12 cellular contexts compared by ENCODE assay signal in genomic region chr6:83962592-83962991, GRCh38.
DNase-seq lines count a peak whose midpoint lies in the region; ATAC-seq, FAIRE-seq and TF ChIP-seq lines count a peak whose summit lies in the region.
"Had no signal": no experiment of that assay in that cellular context is flagged by ENCODE, and none has a peak within 500 bp of the region (broad histone marks: within the 10 kb centered on the region; RNA-seq: fewer than 3 reads in every experiment).

No MANE protein-coding gene starts in this region.

- H3K79me2 ChIP-seq in GM12878 (ENCODE audit: control insufficient read depth, insufficient read depth, low read length), result no peaks in the 10 kb centered on the region

- peaks cover 5% of the 10 kb centered on the region for H3K4me1 ChIP-seq in GM12878 (ENCODE audit: control insufficient read depth, insufficient read depth, low read length)

- no peak overlapping the region for H3K27ac Mint-ChIP-seq in activated CD4-positive, alpha-beta T cell treated with anti-CD3 and anti-CD28 coated beads, Interleukin-2, amount 10 ng/mL, durations not matched to agents 24 days and 14 days
- H3K27ac Mint-ChIP-seq: activated naive CD4-positive, alpha-beta T cell treated with anti-CD3 and anti-CD28 coated beads, Interleukin-2, amount 50 U/mL, for 24 hours had no signal

- RAD21 ChIA-PET in GM12878 (lab: Charles Lee; ENCODE audit: unreplicated experiment), result no interaction called here

- DNase-seq in GM12878 (ENCODE audit: low read depth, low spot score), result peak; percentile 77
- DNase-seq in NCI-H1048 (lab: John Stamatoyannopoulos, UW), result no peak
- DNase-seq in RKO (ENCODE audit: low spot score), result no peak
- DNase-seq in HuH-7 (ENCODE audit: low spot score), result no peak
- no peak for DNase-seq in activated CD4-positive, alpha-beta T cell treated with anti-CD3 and anti-CD28 coated beads, Interleukin-2, amount 10 ng/mL, durations not matched to agents 24 days and 14 days
- DNase-seq: dorsolateral prefrontal cortex, H9, NCI-H1092 treated with DMSO at 0.1 percent for 48 hours had no signal

- H3K27ac ChIP-seq in GM12878 (ENCODE audit: control insufficient read depth, insufficient read depth), result no peak overlapping the region
- H3K27ac ChIP-seq: dorsolateral prefrontal cortex had no signal

- peak in 1 of 2 experiments; percentile 75; a peak in 2 of 4 replicates for TF ChIP-seq EP300 in GM12878 (IDR thresholded peaks at IDR 0.05; ENCODE audit: borderline replicate concordance in 1 of 2, control insufficient read depth in 1 of 2, low read depth in 2 of 2, low read length in 2 of 2)

- no peak overlapping the region for H3K4me3 ChIP-seq in GM12878
- H3K4me3 ChIP-seq: dorsolateral prefrontal cortex had no signal

- H3K27me3 ChIP-seq in GM12878 (replicated peaks in 1 of 2; ENCODE audit: control insufficient read depth in 2 of 2, insufficient read depth in 2 of 2, low read length in 1 of 2), result no peaks in the 10 kb centered on the region
- H3K27me3 ChIP-seq: dorsolateral prefrontal cortex had no signal

- no peaks in the 10 kb centered on the region for H4K20me1 ChIP-seq in GM12878 (ENCODE audit: control insufficient read depth, insufficient read depth)

- no peak for TF ChIP-seq RAD21 in GM12878 (IDR thresholded peaks at IDR 0.05; ENCODE audit: insufficient read depth, low read depth, low read length)

- CTCF ChIA-PET in GM12878 (lab: Yijun Ruan, JAX), result interaction anchor here (0.6 to 1.2 kb wide), 3 partner anchors 9 to 236 kb away, joined by 3 read pairs; no protein-coding TSS in a partner anchor

- TF ChIP-seq CTCF in GM12878 (IDR thresholded peaks at IDR 0.05 in 2 of 3, conservative IDR thresholded peaks at IDR 0.05 in 1 of 3; ENCODE audit: control insufficient read depth in 2 of 3, extremely low read depth in 1 of 3, insufficient read depth in 1 of 3, low read depth in 3 of 3, low read length in 3 of 3), result no peak

- in situ Hi-C loops in GM12878 (cut with MboI), result no loop called here

- POLR2A ChIA-PET in GM12878 (lab: Charles Lee), result no interaction called here

- peaks cover 7% of the 10 kb centered on the region; the same call in 2 of the 3 replicates for H3K9me3 ChIP-seq in GM12878 (replicated peaks; ENCODE audit: control insufficient read depth, insufficient read depth, low read length)

- ATAC-seq in GM18907 (IDR thresholded peaks at IDR 0.05; ENCODE audit: unreplicated experiment) (peak; percentile 89), GM21786 (IDR thresholded peaks at IDR 0.05; ENCODE audit: unreplicated experiment) (peak; percentile 94), HG03354 (IDR thresholded peaks at IDR 0.05; ENCODE audit: poor library complexity, severe bottlenecking, unreplicated experiment) (peak; percentile 66), GM12878 (peak; percentile 97)

- intact Hi-C loops in GM12878 (cut with micrococcal nuclease; ENCODE audit: unreplicated experiment), result no loop called here
- intact Hi-C loops in activated CD4-positive, alpha-beta T cell treated with anti-CD3 and anti-CD28 coated beads, Interleukin-2, amount 10 ng/mL, durations not matched to agents 24 days and 14 days (cut with micrococcal nuclease), result no loop called here

- H3K36me3 Mint-ChIP-seq in activated CD4-positive, alpha-beta T cell treated with anti-CD3 and anti-CD28 coated beads, Interleukin-2, amount 10 ng/mL, durations not matched to agents 24 days and 14 days (ENCODE audit: low read depth), result peaks cover 31% of the 10 kb centered on the region

- peak; percentile 80 for FAIRE-seq in GM12878 (lab: Jason Lieb, UNC)

- no peak overlapping the region for H2AFZ ChIP-seq in GM12878 (ENCODE audit: control insufficient read depth, low read depth, low read length)

- TF ChIP-seq POLR2A in GM12878 (IDR thresholded peaks at IDR 0.05; ENCODE audit: low read depth, low read length), result no peak

- SMC1A ChIA-PET in GM12878 (lab: Charles Lee; ENCODE audit: uncharacterized antibody, unreplicated experiment), result interaction anchor here (0.8 to 1.7 kb wide), 5 partner anchors 9 to 81 kb away, joined by 3 to 6 read pairs (median 3); no protein-coding TSS in a partner anchor

- H3K9ac ChIP-seq in GM12878 (ENCODE audit: control insufficient read depth, insufficient read depth, low read length), result no peak overlapping the region

- BruUV-seq in GM12878 (replicated peaks; lab: Mats Ljungman, UMichigan), result no TSS peak

- H3K36me3 ChIP-seq in GM12878 (ENCODE audit: control insufficient read depth in 2 of 2, insufficient read depth in 2 of 2, low read length in 1 of 2), result peaks cover 2 to 7% of the 10 kb centered on the region in 2 experiments; a peak in 3 of 4 replicates

- no peaks in the 10 kb centered on the region for H3K4me1 Mint-ChIP-seq in activated CD4-positive, alpha-beta T cell treated with anti-CD3 and anti-CD28 coated beads, Interleukin-2, amount 10 ng/mL, durations not matched to agents 24 days and 14 days
- H3K4me1 Mint-ChIP-seq: activated naive CD4-positive, alpha-beta T cell treated with anti-CD3 and anti-CD28 coated beads, Interleukin-2, amount 50 U/mL, for 24 hours had no signal

- H3K9me3 Mint-ChIP-seq in activated CD4-positive, alpha-beta T cell treated with anti-CD3 and anti-CD28 coated beads, Interleukin-2, amount 10 ng/mL, durations not matched to agents 24 days and 14 days, result peaks cover 16% of the 10 kb centered on the region

- H3K27me3 Mint-ChIP-seq in activated CD4-positive, alpha-beta T cell treated with anti-CD3 and anti-CD28 coated beads, Interleukin-2, amount 10 ng/mL, durations not matched to agents 24 days and 14 days, result no peaks in the 10 kb centered on the region
- H3K27me3 Mint-ChIP-seq: activated naive CD4-positive, alpha-beta T cell treated with anti-CD3 and anti-CD28 coated beads, Interleukin-2, amount 50 U/mL, for 24 hours had no signal

- H3K4me3 Mint-ChIP-seq in activated CD4-positive, alpha-beta T cell treated with anti-CD3 and anti-CD28 coated beads, Interleukin-2, amount 10 ng/mL, durations not matched to agents 24 days and 14 days, result no peak overlapping the region
- H3K4me3 Mint-ChIP-seq: activated naive CD4-positive, alpha-beta T cell treated with anti-CD3 and anti-CD28 coated beads, Interleukin-2, amount 50 U/mL, for 24 hours; H9 had no signal

- no peak overlapping the region for H3K4me2 ChIP-seq in GM12878 (ENCODE audit: control insufficient read depth, insufficient read depth)

TF ChIP-seq in GM12878, 131 proteins besides CTCF, POLR2A, EP300 and RAD21 (continues in another document):
- TF ChIP-seq ZNF687 (IDR thresholded peaks at IDR 0.05) (no peak), CHD4 (IDR thresholded peaks at IDR 0.05) (no peak), HDGF (IDR thresholded peaks at IDR 0.05) (no peak), IKZF1 (conservative IDR thresholded peaks at IDR 0.05) (peak; percentile 60), BRCA1 (IDR thresholded peaks at IDR 0.05; ENCODE audit: low read depth, low read length) (no peak), ZNF384 (IDR thresholded peaks at IDR 0.05; ENCODE audit: borderline replicate concordance, low read depth, low read length) (no peak), SP1 (IDR thresholded peaks at IDR 0.05; ENCODE audit: low read depth, low read length) (no peak)
